19 cellular contexts compared by ENCODE assay signal in genomic region chr7:47949703-47950102, GRCh38.
"Had no signal": no experiment of that assay in that cellular context is flagged by ENCODE, and none has a peak within 500 bp of the region (broad histone marks: within the 10 kb centered on the region; RNA-seq: fewer than 3 reads in every experiment).

No MANE protein-coding gene starts in this region.

- H3K4me1 ChIP-seq: ascending aorta, breast epithelium had no signal

- H3K9me3 ChIP-seq: ascending aorta, breast epithelium, right lobe of liver, testis had no signal

- ATAC-seq: left colon; right lobe of liver; stimulated activated memory B cell treated with anti-CD40 and anti-IgM and Interleukin-4, amounts not matched to agents 10 μg/mL and 1 μg/mL and 100 μg/mL, for 72 hours had no signal

- H3K36me3 ChIP-seq: breast epithelium had no signal

- H3K4me3 ChIP-seq: ascending aorta, breast epithelium, right lobe of liver, smooth muscle cell, testis had no signal

- H3K27ac ChIP-seq: ascending aorta, breast epithelium, right lobe of liver had no signal

- H3K27me3 ChIP-seq: ascending aorta, breast epithelium, right lobe of liver, testis had no signal

- DNase-seq: activated CD4-positive, alpha-beta T cell treated with anti-CD3 and anti-CD28 coated beads, Interleukin-2, amount 50 U/mL, for 1 hour; activated CD4-positive, CD25-positive, alpha-beta regulatory T cell treated with anti-CD3 and anti-CD28 coated beads, Interleukin-2, amount 50 U/mL, for 72 hours; activated CD8-positive, alpha-beta memory T cell treated with anti-CD3 and anti-CD28 coated beads for 24 hours; activated CD8-positive, alpha-beta memory T cell treated with anti-CD3 and anti-CD28 coated beads, Interleukin-2, amount 50 U/mL, for 48 hours; activated effector memory CD4-positive, alpha-beta T cell treated with anti-CD3 and anti-CD28 coated beads, Interleukin-2, amount 50 U/mL, for 16 hours; activated naive CD4-positive, alpha-beta T cell treated with anti-CD3 and anti-CD28 coated beads, Interleukin-2, amount 50 U/mL, for 16 hours; activated T-cell treated with anti-CD3 and anti-CD28 coated beads, Interleukin-2, amount 50 U/mL, for 48 hours; cerebellar nuclear complex; cortex of kidney; left colon; mammary epithelial cell; naive B cell; right lobe of liver; stimulated activated CD4-positive, alpha-beta T cell treated with anti-CD3 and anti-CD28 coated beads, Interleukin-4, amount 100 ng/mL, for 24 hours; testis had no signal
